ENCODE assay signal across 12 cellular contexts in the genomic region with DNA sequence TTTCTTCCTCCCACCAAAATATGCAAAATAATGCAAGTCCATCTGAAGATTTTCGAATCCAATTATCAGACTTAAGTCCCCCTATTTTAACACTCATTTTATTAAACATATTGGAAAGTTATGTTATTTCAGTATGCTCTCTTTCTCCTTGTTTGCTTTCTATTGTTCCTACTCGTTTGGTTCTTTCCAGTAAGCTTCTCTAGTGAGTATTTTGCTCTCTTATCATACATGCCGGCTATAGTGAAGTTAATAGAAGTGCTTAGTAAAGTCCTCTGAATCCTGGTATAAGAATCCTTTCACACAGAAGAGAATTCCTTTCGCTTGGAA.
DNase-seq lines count a peak whose midpoint lies in the region; ATAC-seq and TF ChIP-seq lines count a peak whose summit lies in the region.
"Had no signal": no experiment of that assay in that cellular context is flagged by ENCODE, and none has a peak within 500 bp of the region (broad histone marks: within the 10 kb centered on the region; RNA-seq: fewer than 3 reads in every experiment).

No MANE protein-coding gene starts in this region.

- H3K27me3 ChIP-seq in OCI-LY3 (ENCODE audit: low read depth, low read length) (peaks cover 19% of the 10 kb centered on the region), rectal smooth muscle tissue (ENCODE audit: control insufficient read depth, insufficient read depth, low read length) (no peaks in the 10 kb centered on the region)

- no peak overlapping the region for H3K27ac Mint-ChIP-seq in effector memory CD8-positive, alpha-beta T cell
- no peak overlapping the region for H3K27ac Mint-ChIP-seq in stimulated activated effector memory CD8-positive, alpha-beta T cell treated with anti-CD3 and anti-CD28 coated beads, Interleukin-12 subunit alpha, Interleukin-12 subunit beta, amount 100 ng/mL, for 72 hours

- DNase-seq in foreskin fibroblast = no peak
- no peak for DNase-seq in effector memory CD8-positive, alpha-beta T cell
- DNase-seq in NCI-H345 treated with DMSO at 0.1 percent for 48 hours (lab: John Stamatoyannopoulos, UW; ENCODE audit: unreplicated experiment) = no peak
- no peak for DNase-seq in stimulated activated effector memory CD8-positive, alpha-beta T cell treated with anti-CD3 and anti-CD28 coated beads, Interleukin-12 subunit alpha, Interleukin-12 subunit beta, amount 100 ng/mL, for 72 hours (ENCODE audit: low spot score in 2 of 2)
- DNase-seq in stimulated activated CD4-positive, alpha-beta T cell treated with anti-CD3 and anti-CD28 coated beads, Interleukin-2, amount 100 ng/mL, for 48 hours = no peak
- DNase-seq: activated T-cell treated with anti-CD3 and anti-CD28 coated beads for 4 hours, NCI-H226, nucleus accumbens had no signal

- H3K27ac ChIP-seq in 22Rv1 (peak overlapping the region; percentile 39), OCI-LY3 (ENCODE audit: low read length) (no peak overlapping the region), rectal smooth muscle tissue (ENCODE audit: low read depth, low read length) (peak overlapping the region; percentile 70)
- H3K27ac ChIP-seq: HL-60 had no signal

- H3K4me1 Mint-ChIP-seq in effector memory CD8-positive, alpha-beta T cell (ENCODE audit: low read depth in 2 of 2) = no peaks in the 10 kb centered on the region
- H3K4me1 Mint-ChIP-seq in stimulated activated effector memory CD8-positive, alpha-beta T cell treated with anti-CD3 and anti-CD28 coated beads, Interleukin-12 subunit alpha, Interleukin-12 subunit beta, amount 100 ng/mL, for 72 hours = no peaks in the 10 kb centered on the region

- no peaks in the 10 kb centered on the region for H3K36me3 Mint-ChIP-seq in effector memory CD8-positive, alpha-beta T cell (ENCODE audit: insufficient read depth)
- no peaks in the 10 kb centered on the region for H3K36me3 Mint-ChIP-seq in stimulated activated effector memory CD8-positive, alpha-beta T cell treated with anti-CD3 and anti-CD28 coated beads, Interleukin-12 subunit alpha, Interleukin-12 subunit beta, amount 100 ng/mL, for 72 hours

- H4K20me1 ChIP-seq in OCI-LY3 (ENCODE audit: insufficient read depth, low read length) = no peaks in the 10 kb centered on the region

- peaks cover 0 to 26% of the 10 kb centered on the region in 2 donors for H3K27me3 Mint-ChIP-seq in effector memory CD8-positive, alpha-beta T cell

- H3K79me2 ChIP-seq in OCI-LY3 (ENCODE audit: low read length) = no peaks in the 10 kb centered on the region

- no peak for ATAC-seq in effector memory CD8-positive, alpha-beta T cell (replicated peaks)
- ATAC-seq in stimulated activated effector memory CD8-positive, alpha-beta T cell treated with anti-CD3 and anti-CD28 coated beads, Interleukin-12 subunit alpha, Interleukin-12 subunit beta, amount 100 ng/mL, for 72 hours = no peak

- H3K4me1 ChIP-seq in OCI-LY3 (ENCODE audit: low read length) (peaks cover 16% of the 10 kb centered on the region; the same call in 1 of the 2 replicates), rectal smooth muscle tissue (ENCODE audit: control insufficient read depth, insufficient read depth, low read length) (peaks cover 18% of the 10 kb centered on the region)

- H3K36me3 ChIP-seq in OCI-LY3 (replicated peaks; ENCODE audit: low read depth, low read length) (no peaks in the 10 kb centered on the region), rectal smooth muscle tissue (ENCODE audit: control insufficient read depth, insufficient read depth, low read length) (no peaks in the 10 kb centered on the region)

- H2AFZ ChIP-seq in OCI-LY3 (ENCODE audit: low read depth, low read length) = no peak overlapping the region

- H3K4me3 Mint-ChIP-seq in effector memory CD8-positive, alpha-beta T cell = no peak overlapping the region
- no peak overlapping the region for H3K4me3 Mint-ChIP-seq in stimulated activated effector memory CD8-positive, alpha-beta T cell treated with anti-CD3 and anti-CD28 coated beads, Interleukin-12 subunit alpha, Interleukin-12 subunit beta, amount 100 ng/mL, for 72 hours

- TF ChIP-seq CTCF in 22Rv1 (IDR thresholded peaks at IDR 0.05) (no peak), OCI-LY3 (IDR thresholded peaks at IDR 0.05; ENCODE audit: low read depth, low read length) (no peak), foreskin fibroblast (IDR thresholded peaks at IDR 0.05; ENCODE audit: low read depth, low read length) (no peak)

- 0 out of 2 replicates have a peak overlapping the region, but pooled peaks have one; percentile 2 for H3K4me2 ChIP-seq in OCI-LY3 (ENCODE audit: low read length)

- no peak overlapping the region for H3K4me3 ChIP-seq in OCI-LY3 (ENCODE audit: low read length)
- peak overlapping the region; percentile 44 to 72 for H3K4me3 ChIP-seq in foreskin fibroblast (ENCODE audit: low read depth in 1 of 2, low read length in 2 of 2)
- H3K4me3 ChIP-seq in rectal smooth muscle tissue (ENCODE audit: low read length) = peak overlapping the region; percentile 63

- no peak overlapping the region for H3K9ac ChIP-seq in OCI-LY3 (ENCODE audit: low read length)
- H3K9ac ChIP-seq in rectal smooth muscle tissue (ENCODE audit: low read length) = no peak overlapping the region

- H3K9me3 ChIP-seq in OCI-LY3 (ENCODE audit: insufficient read depth, low read length) = no peaks in the 10 kb centered on the region

- H3K9me3 Mint-ChIP-seq in effector memory CD8-positive, alpha-beta T cell = no peaks in the 10 kb centered on the region
- H3K9me3 Mint-ChIP-seq in stimulated activated effector memory CD8-positive, alpha-beta T cell treated with anti-CD3 and anti-CD28 coated beads, Interleukin-12 subunit alpha, Interleukin-12 subunit beta, amount 100 ng/mL, for 72 hours = no peaks in the 10 kb centered on the region
